17 cellular contexts compared by ENCODE assay signal in genomic region chr21:24046816-24047443, GRCh38.
A peak's percentile ranks its signal among the peaks of the same experiment; 100 is the strongest.
DNase-seq lines count a peak whose midpoint lies in the region; ATAC-seq and TF ChIP-seq lines count a peak whose summit lies in the region.
"Had no signal": no experiment of that assay in that cellular context is flagged by ENCODE, and none has a peak within 500 bp of the region (broad histone marks: within the 10 kb centered on the region; RNA-seq: fewer than 3 reads in every experiment).

No MANE protein-coding gene starts in this region.

- no peaks in the 10 kb centered on the region for H3F3A ChIP-seq in OCI-LY1 (ENCODE audit: insufficient read depth, low read length)

- 71% methylated on average over 6 of the region's 6 CpGs for WGBS in right cardiac atrium

- intact Hi-C loops in right cardiac atrium (cut with DNase I) = no loop called here

- peak overlapping the region; percentile 17 to 34 for H3K4me3 Mint-ChIP-seq in stimulated activated naive CD8-positive, alpha-beta T cell treated with anti-CD3 and anti-CD28 coated beads, Interleukin-15, amount 100 ng/mL, for 72 hours
- H3K4me3 Mint-ChIP-seq: T-helper 1 cell treated with Interleukin-12 subunit alpha and Interleukin-12 subunit beta and Interleukin-4 antibody, amounts not matched to agents 30 μg/mL and 1 μg/mL, for 36 hours had no signal

- in situ Hi-C loops in astrocyte of the spinal cord (cut with HindIII; ENCODE audit: low sequenced_read_pairs) = no loop called here

- no peaks in the 10 kb centered on the region for H3K27me3 ChIP-seq in OCI-LY1 (ENCODE audit: insufficient read depth, low read length)
- H3K27me3 ChIP-seq in right cardiac atrium (ENCODE audit: control insufficient read depth, insufficient read depth) = no peaks in the 10 kb centered on the region
- H3K27me3 ChIP-seq: heart right ventricle, tibial artery had no signal

- TF ChIP-seq CTCF in OCI-LY1 (IDR thresholded peaks at IDR 0.05; ENCODE audit: low read length) = no peak
- no peak for TF ChIP-seq CTCF in astrocyte of the spinal cord (IDR thresholded peaks at IDR 0.05; ENCODE audit: low read depth, low read length)

- H3K79me2 ChIP-seq in OCI-LY1 (ENCODE audit: insufficient read depth, low read length) = no peaks in the 10 kb centered on the region

- H3K4me2 ChIP-seq in OCI-LY1 (ENCODE audit: low read length) = peak overlapping the region; percentile 23; the same call in 1 of the 2 replicates

- ATAC-seq in stimulated activated naive CD8-positive, alpha-beta T cell treated with anti-CD3 and anti-CD28 coated beads, Interleukin-15, amount 100 ng/mL, for 72 hours = no peak
- ATAC-seq in HG02571 (IDR thresholded peaks at IDR 0.05; ENCODE audit: unreplicated experiment) (no peak), right cardiac atrium (no peak)
- ATAC-seq: activated naive CD4-positive, alpha-beta T cell treated with anti-CD3 and anti-CD28 coated beads, Interleukin-2, amount 50 U/mL, for 72 hours had no signal

- no peak overlapping the region for H2AFZ ChIP-seq in OCI-LY1 (ENCODE audit: low read length)

- H3K4me1 ChIP-seq in OCI-LY1 (ENCODE audit: insufficient read depth, low read length, severe bottlenecking) (peaks cover 14% of the 10 kb centered on the region), right cardiac atrium (ENCODE audit: control insufficient read depth, insufficient read depth, low read length) (no peaks in the 10 kb centered on the region)

- H3K9ac ChIP-seq in OCI-LY1 (ENCODE audit: low read length) = no peak overlapping the region

- no peaks in the 10 kb centered on the region for H3K27me3 Mint-ChIP-seq in stimulated activated naive CD8-positive, alpha-beta T cell treated with anti-CD3 and anti-CD28 coated beads, Interleukin-15, amount 100 ng/mL, for 72 hours

- no peaks in the 10 kb centered on the region for H3K9me3 ChIP-seq in OCI-LY1 (ENCODE audit: low read length)
- H3K9me3 ChIP-seq in right cardiac atrium (ENCODE audit: control insufficient read depth, low read length) = no peaks in the 10 kb centered on the region
- H3K9me3 ChIP-seq: heart right ventricle, tibial artery had no signal

- no peaks in the 10 kb centered on the region for H3K9me3 Mint-ChIP-seq in stimulated activated naive CD8-positive, alpha-beta T cell treated with anti-CD3 and anti-CD28 coated beads, Interleukin-15, amount 100 ng/mL, for 72 hours
- H3K9me3 Mint-ChIP-seq: activated naive CD4-positive, alpha-beta T cell treated with anti-CD3 and anti-CD28 coated beads, Interleukin-2, amount 50 U/mL, for 72 hours; T-helper 1 cell treated with Interleukin-12 subunit alpha and Interleukin-12 subunit beta and Interleukin-4 antibody, amounts not matched to agents 30 μg/mL and 1 μg/mL, for 36 hours had no signal

- H3K27ac ChIP-seq in OCI-LY1 (ENCODE audit: low read depth, low read length, poor library complexity, severe bottlenecking) (peak overlapping the region; percentile 36), right cardiac atrium (ENCODE audit: low read length) (no peak overlapping the region)
- H3K27ac ChIP-seq: heart right ventricle, tibial artery, WERI-Rb-1 had no signal

- no peaks in the 10 kb centered on the region for H3K36me3 ChIP-seq in OCI-LY1 (ENCODE audit: insufficient read depth, low read length)
- H3K36me3 ChIP-seq: heart right ventricle, tibial artery, WERI-Rb-1 had no signal

- H3K4me3 ChIP-seq in OCI-LY1 (ENCODE audit: low read depth, low read length, poor library complexity, severe bottlenecking) (no peak overlapping the region), astrocyte of the spinal cord (ENCODE audit: low read depth, low read length) (no peak overlapping the region), right cardiac atrium (ENCODE audit: low read length) (no peak overlapping the region)
- H3K4me3 ChIP-seq: heart right ventricle, tibial artery had no signal

- DNase-seq in Kasumi-1 (lab: John Stamatoyannopoulos, UW) = peak; percentile 66 to 71
- peak; percentile 10 for DNase-seq in astrocyte of the spinal cord (ENCODE audit: low read depth, low spot score)
- no peak for DNase-seq in stimulated activated naive CD8-positive, alpha-beta T cell treated with anti-CD3 and anti-CD28 coated beads, Interleukin-15, amount 100 ng/mL, for 72 hours
- no peak for DNase-seq in activated T-cell treated with anti-CD3 and anti-CD28 coated beads, Interleukin-2, amount 50 U/mL, for 48 hours
- no peak for DNase-seq in right cardiac atrium
- DNase-seq: activated CD4-positive, alpha-beta T cell treated with anti-CD3 and anti-CD28 coated beads, Interleukin-2, amount 50 U/mL, for 4 hours; activated T-cell treated with anti-CD3 and anti-CD28 coated beads, Interleukin-2, amount 50 U/mL, for 1 hour; heart right ventricle; NCI-H1694; nucleus accumbens; stimulated activated CD4-positive, alpha-beta T cell treated with anti-CD3 and anti-CD28 coated beads, Interleukin-15, amount 100 ng/mL, for 24 hours; tibial artery; WERI-Rb-1 had no signal

- peak overlapping the region in 1 of 2 donors; percentile 28 for H3K27ac Mint-ChIP-seq in stimulated activated naive CD8-positive, alpha-beta T cell treated with anti-CD3 and anti-CD28 coated beads, Interleukin-15, amount 100 ng/mL, for 72 hours
- H3K27ac Mint-ChIP-seq: activated naive CD4-positive, alpha-beta T cell treated with anti-CD3 and anti-CD28 coated beads, Interleukin-2, amount 50 U/mL, for 72 hours; T-helper 1 cell treated with Interleukin-12 subunit alpha and Interleukin-12 subunit beta and Interleukin-4 antibody, amounts not matched to agents 30 μg/mL and 1 μg/mL, for 36 hours had no signal

- H3K4me1 Mint-ChIP-seq in stimulated activated naive CD8-positive, alpha-beta T cell treated with anti-CD3 and anti-CD28 coated beads, Interleukin-15, amount 100 ng/mL, for 72 hours = peaks cover 12% of the 10 kb centered on the region

- no peaks in the 10 kb centered on the region for H4K20me1 ChIP-seq in OCI-LY1 (ENCODE audit: insufficient read depth, low read length)

- H3K9me2 ChIP-seq in OCI-LY1 (ENCODE audit: low read depth, low read length) = no peaks in the 10 kb centered on the region

Comparison
In these comparisons a context has a peak if more than half of its experiments do, and no peak if none do; other contexts are left out.
1. DNase-seq: peak in Kasumi-1 (2 of 2) and astrocyte of the spinal cord (single experiment); none in stimulated activated naive CD8-positive, alpha-beta T cell treated with anti-CD3 and anti-CD28 coated beads, Interleukin-15, amount 100 ng/mL, for 72 hours (0 of 2), activated T-cell treated with anti-CD3 and anti-CD28 coated beads, Interleukin-2, amount 50 U/mL, for 48 hours (0 of 2) and right cardiac atrium (0 of 3).